ENCODE assay signal across 1 cellular context in genomic region chr12:101832030-101832429, GRCh38.
TF ChIP-seq lines count a peak whose summit lies in the region.

No MANE protein-coding gene starts in this region.

TF ChIP-seq in GM23338, 12 proteins besides CTCF, POLR2A, EP300 and RAD21:
- no peak for TF ChIP-seq NANOG (IDR thresholded peaks at IDR 0.05; ENCODE audit: borderline replicate concordance)
- no peak for TF ChIP-seq ZNF114 (CRISPR knock-in tag; IDR thresholded peaks at IDR 0.05)
